21 cellular contexts compared by ENCODE assay signal in the genomic region with DNA sequence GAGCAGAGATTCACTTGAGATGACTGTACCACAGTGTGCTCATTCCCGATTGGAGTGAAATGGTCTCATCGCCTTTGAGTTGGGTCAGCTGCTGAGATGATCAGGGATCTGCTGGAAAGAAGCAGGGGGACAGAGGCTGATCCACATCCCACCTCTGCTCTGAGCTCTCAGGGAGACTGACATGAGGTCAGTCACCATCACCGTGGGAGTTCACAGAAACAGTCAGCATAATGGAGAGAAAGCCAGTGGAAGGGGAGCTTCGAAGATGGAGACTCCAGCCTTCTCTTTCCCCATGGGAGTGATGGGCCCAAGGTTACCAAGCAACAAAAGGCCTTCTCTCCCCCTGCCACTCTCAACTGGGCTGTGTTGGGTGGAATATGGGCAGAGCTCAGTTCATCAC.
DNase-seq lines count a peak whose midpoint lies in the region; TF ChIP-seq lines count a peak whose summit lies in the region.
"Had no signal": no experiment of that assay in that cellular context is flagged by ENCODE, and none has a peak within 500 bp of the region (broad histone marks: within the 10 kb centered on the region; RNA-seq: fewer than 3 reads in every experiment).

No MANE protein-coding gene starts in this region.

- H3K9me3 ChIP-seq in right atrium auricular region (no peaks in the 10 kb centered on the region), left ventricle myocardium inferior (replicated peaks) (no peaks in the 10 kb centered on the region), esophagus muscularis mucosa (no peaks in the 10 kb centered on the region), vagina (no peaks in the 10 kb centered on the region)
- H3K9me3 ChIP-seq: A549, HAP-1 had no signal

- 86% methylated on average over 4 of the region's 4 CpGs for WGBS in esophagus muscularis mucosa

- H3K4me1 ChIP-seq in right atrium auricular region (no peaks in the 10 kb centered on the region), left ventricle myocardium inferior (no peaks in the 10 kb centered on the region), esophagus muscularis mucosa (no peaks in the 10 kb centered on the region), vagina (no peaks in the 10 kb centered on the region)
- H3K4me1 ChIP-seq: A549, HAP-1 had no signal

- TF ChIP-seq CTCF in right atrium auricular region (IDR thresholded peaks at IDR 0.05) (no peak), left ventricle myocardium inferior (IDR thresholded peaks at IDR 0.05; ENCODE audit: borderline replicate concordance) (no peak), esophagus muscularis mucosa (IDR thresholded peaks at IDR 0.05) (no peak), vagina (IDR thresholded peaks at IDR 0.05) (no peak)

- H3K27me3 ChIP-seq in right atrium auricular region = no peaks in the 10 kb centered on the region
- peaks cover 20% of the 10 kb centered on the region for H3K27me3 ChIP-seq in left ventricle myocardium inferior (ENCODE audit: low read depth)
- peaks cover 0 to 3% (median 0%) of the 10 kb centered on the region in 4 donors for H3K27me3 ChIP-seq in esophagus muscularis mucosa
- H3K27me3 ChIP-seq in vagina = no peaks in the 10 kb centered on the region

- no peak overlapping the region for H3K27ac ChIP-seq in right atrium auricular region
- no peak overlapping the region for H3K27ac ChIP-seq in left ventricle myocardium inferior (replicated peaks)
- H3K27ac ChIP-seq in esophagus muscularis mucosa (replicated peaks in 1 of 4) = no peak overlapping the region
- H3K27ac ChIP-seq in vagina = no peak overlapping the region
- H3K27ac ChIP-seq: A549, GM23248 had no signal

- peak; percentile 21 for DNase-seq in right atrium auricular region (ENCODE audit: low spot score)
- DNase-seq in left ventricle myocardium inferior = no peak
- peak; percentile 75 for DNase-seq in esophagus muscularis mucosa (ENCODE audit: extremely low spot score)
- DNase-seq in mesenteric fat pad (ENCODE audit: low spot score) = peak; percentile 35
- DNase-seq in vagina (ENCODE audit: extremely low spot score in 2 of 2) = peak; percentile 60 to 74
- DNase-seq in cerebellum (ENCODE audit: low spot score) = no peak
- DNase-seq in NCI-H1105 (lab: John Stamatoyannopoulos, UW) = no peak
- DNase-seq in NAMALWA (ENCODE audit: low spot score) = no peak
- DNase-seq: 8988T; ACHN; AML-193; C1 segment of cervical spinal cord; Calu3; CD4-positive, alpha-beta memory T cell; COR-L47; DMS79 treated with DMSO at 0.1 percent for 48 hours; GF-D8; GM23248; HFFc6 had no signal

- H3K36me3 ChIP-seq in right atrium auricular region = no peaks in the 10 kb centered on the region
- H3K36me3 ChIP-seq in left ventricle myocardium inferior = no peaks in the 10 kb centered on the region
- H3K36me3 ChIP-seq in esophagus muscularis mucosa = no peaks in the 10 kb centered on the region
- H3K36me3 ChIP-seq in vagina = no peaks in the 10 kb centered on the region
- H3K36me3 ChIP-seq: HAP-1 had no signal

- H3K4me3 ChIP-seq in right atrium auricular region (no peak overlapping the region), left ventricle myocardium inferior (no peak overlapping the region), esophagus muscularis mucosa (no peak overlapping the region), vagina (no peak overlapping the region)
- H3K4me3 ChIP-seq: A549, GM23248, HAP-1 had no signal

- no peak for TF ChIP-seq POLR2A in esophagus muscularis mucosa (IDR thresholded peaks at IDR 0.05; ENCODE audit: low read depth)
- TF ChIP-seq POLR2A in vagina (IDR thresholded peaks at IDR 0.05) = no peak

- intact Hi-C loops in left ventricle myocardium inferior (cut with micrococcal nuclease) = no loop called here
- intact Hi-C loops in esophagus muscularis mucosa (cut with DNase I) = no loop called here
- intact Hi-C loops in vagina (cut with DNase I) = no loop called here

- no peak for TF ChIP-seq EP300 in esophagus muscularis mucosa (IDR thresholded peaks at IDR 0.05)

Comparison
In these comparisons a context has a peak if more than half of its experiments do, and no peak if none do; other contexts are left out.
1. DNase-seq: peak in right atrium auricular region (single experiment), esophagus muscularis mucosa (single experiment), mesenteric fat pad (single experiment) and vagina (2 of 2); none in left ventricle myocardium inferior (single experiment), cerebellum (single experiment), NCI-H1105 (single experiment) and NAMALWA (single experiment).